9 cellular contexts compared by ENCODE assay signal in genomic region chr16:89319628-89319882, GRCh38.
A peak's percentile ranks its signal among the peaks of the same experiment; 100 is the strongest.
DNase-seq lines count a peak whose midpoint lies in the region; ATAC-seq and TF ChIP-seq lines count a peak whose summit lies in the region.
"Had no signal": no experiment of that assay in that cellular context is flagged by ENCODE, and none has a peak within 500 bp of the region (broad histone marks: within the 10 kb centered on the region; RNA-seq: fewer than 3 reads in every experiment).

No MANE protein-coding gene starts in this region.

- no peak overlapping the region for H3K4me3 Mint-ChIP-seq in brain
- peak overlapping the region in 9 of 10 donors; percentile 10 to 65 (median 45) for H3K4me3 Mint-ChIP-seq in naive thymus-derived CD8-positive, alpha-beta T cell
- H3K4me3 Mint-ChIP-seq: nephron had no signal

- ATAC-seq in HCT116, result no peak
- ATAC-seq in naive thymus-derived CD8-positive, alpha-beta T cell, result no peak
- ATAC-seq in GM19455 (IDR thresholded peaks at IDR 0.05; ENCODE audit: unreplicated experiment), result no peak
- no peak for ATAC-seq in GM19035 (IDR thresholded peaks at IDR 0.05; ENCODE audit: unreplicated experiment)
- ATAC-seq in HG02981 (IDR thresholded peaks at IDR 0.05; ENCODE audit: unreplicated experiment), result no peak

- CTCF ChIA-PET in A673 (lab: Charles Lee), result no interaction called here
- CTCF ChIA-PET in HCT116 (lab: Charles Lee), result no interaction called here

- peaks cover 99% of the 10 kb centered on the region for H3K79me2 ChIP-seq in HCT116 (ENCODE audit: insufficient read depth, low read length)

- peaks cover 98% of the 10 kb centered on the region for H3K4me1 ChIP-seq in A673 (ENCODE audit: insufficient read depth, low read length, poor library complexity, severe bottlenecking)
- H3K4me1 ChIP-seq in HCT116 (ENCODE audit: control insufficient read depth in 1 of 2, insufficient read depth in 2 of 2, low read length in 2 of 2), result peaks cover 87 to 100% of the 10 kb centered on the region in 2 experiments

- TF ChIP-seq POLR2A in HCT116 (IDR thresholded peaks at IDR 0.05; ENCODE audit: borderline replicate concordance, extremely low read depth, insufficient read depth, insufficient read length), result no peak

- H3K9me2 ChIP-seq in HCT116 (ENCODE audit: insufficient read depth), result no peaks in the 10 kb centered on the region

- peaks cover 9% of the 10 kb centered on the region for H3K36me3 Mint-ChIP-seq in brain
- peaks cover 0 to 6% (median 0%) of the 10 kb centered on the region in 3 donors for H3K36me3 Mint-ChIP-seq in naive thymus-derived CD8-positive, alpha-beta T cell

- intact Hi-C loops in A673 (cut with micrococcal nuclease; ENCODE audit: unreplicated experiment) (no loop called here), HCT116 (cut with micrococcal nuclease) (no loop called here)

- DNase-seq in A673 (ENCODE audit: low spot score), result no peak
- no peak for DNase-seq in HCT116 (ENCODE audit: low read depth, low spot score)
- no peak for DNase-seq in naive thymus-derived CD8-positive, alpha-beta T cell
- no peak for DNase-seq in COLO668 (lab: John Stamatoyannopoulos, UW; ENCODE audit: unreplicated experiment)

- peaks cover 8% of the 10 kb centered on the region for H3K36me3 ChIP-seq in A673 (ENCODE audit: insufficient read depth, low read length, poor library complexity, severe bottlenecking)
- H3K36me3 ChIP-seq in HCT116 (ENCODE audit: control insufficient read depth in 1 of 2, insufficient read depth in 2 of 2, low read length in 2 of 2), result peaks cover 0 to 20% of the 10 kb centered on the region in 2 experiments; a peak in 1 of 4 replicates

- POLR2A ChIA-PET in A673 (lab: Charles Lee; ENCODE audit: low non-redundant PET) (no interaction called here), HCT116 (lab: Charles Lee) (no interaction called here)
- POLR2A ChIA-PET in naive thymus-derived CD8-positive, alpha-beta T cell (lab: Charles Lee), result no interaction called here

- H4K20me1 ChIP-seq in HCT116 (ENCODE audit: insufficient read depth), result peaks cover 11% of the 10 kb centered on the region; the same call in 1 of the 2 replicates

- peak overlapping the region; percentile 89 for H3K4me2 ChIP-seq in HCT116 (ENCODE audit: low read length)

- H3K27ac Mint-ChIP-seq in brain, result peak overlapping the region; percentile 55 to 94 (median 76)
- H3K27ac Mint-ChIP-seq in naive thymus-derived CD8-positive, alpha-beta T cell, result peak overlapping the region in 5 of 10 donors; percentile 48 to 98 (median 64)

- H3K9me3 ChIP-seq in A673 (ENCODE audit: low read depth, low read length, poor library complexity, severe bottlenecking), result no peaks in the 10 kb centered on the region
- no peaks in the 10 kb centered on the region for H3K9me3 ChIP-seq in HCT116 (ENCODE audit: control insufficient read depth in 1 of 2, insufficient read depth in 1 of 2, low read depth in 1 of 2, low read length in 2 of 2)

- peaks cover 90% of the 10 kb centered on the region for H3K4me1 Mint-ChIP-seq in brain
- H3K4me1 Mint-ChIP-seq in naive thymus-derived CD8-positive, alpha-beta T cell, result peaks cover 52 to 96% (median 96%) of the 10 kb centered on the region in 4 donors

- TF ChIP-seq CTCF in A673 (conservative IDR thresholded peaks at IDR 0.05; ENCODE audit: low read depth, low read length), result no peak
- no peak for TF ChIP-seq CTCF in HCT116 (IDR thresholded peaks at IDR 0.05 in 2 of 3, conservative IDR thresholded peaks at IDR 0.05 in 1 of 3; ENCODE audit: borderline replicate concordance in 1 of 3, insufficient read depth in 1 of 3, low read depth in 2 of 3, low read length in 2 of 3)
- TF ChIP-seq CTCF in brain (conservative IDR thresholded peaks at IDR 0.05), result no peak

- peak overlapping the region; percentile 67 for H3K9ac ChIP-seq in HCT116 (ENCODE audit: low read length)

- no peak overlapping the region for H3K4me3 ChIP-seq in A673 (ENCODE audit: low read depth, low read length, poor library complexity, severe bottlenecking)
- H3K4me3 ChIP-seq in HCT116 (replicated peaks in 1 of 2; ENCODE audit: low read depth in 1 of 2, low read length in 2 of 2), result peak overlapping the region; percentile 45 to 52

- no peak overlapping the region for H2AFZ ChIP-seq in HCT116 (ENCODE audit: low read depth, low read length, poor library complexity, severe bottlenecking)

- no peaks in the 10 kb centered on the region for H3K27me3 ChIP-seq in A673 (replicated peaks; ENCODE audit: insufficient read depth, low read depth, low read length, poor library complexity)
- H3K27me3 ChIP-seq in HCT116 (ENCODE audit: insufficient read depth, low read length), result no peaks in the 10 kb centered on the region

- no peak for TF ChIP-seq RAD21 in HCT116 (IDR thresholded peaks at IDR 0.05; ENCODE audit: low read depth)

- RAD21 ChIA-PET in HCT116 (lab: Charles Lee; ENCODE audit: low non-redundant PET in 1 of 2, low total read pairs in 2 of 2, uncharacterized antibody in 2 of 2, unreplicated experiment in 2 of 2), result no interaction called here

- BruUV-seq in A673 (replicated peaks; lab: Mats Ljungman, UMichigan) (no TSS peak), HCT116 (replicated peaks; lab: Mats Ljungman, UMichigan) (no TSS peak)

- no peaks in the 10 kb centered on the region for H3K27me3 Mint-ChIP-seq in brain
- H3K27me3 Mint-ChIP-seq in naive thymus-derived CD8-positive, alpha-beta T cell, result no peaks in the 10 kb centered on the region

- H3K27ac ChIP-seq in A673 (ENCODE audit: low read depth, low read length, poor library complexity, severe bottlenecking), result peak overlapping the region; percentile 71
- peak overlapping the region; percentile 86 for H3K27ac ChIP-seq in HCT116 (ENCODE audit: low read depth, low read length)

- peaks cover 0 to 2% (median 0%) of the 10 kb centered on the region in 5 experiments for H3K9me3 Mint-ChIP-seq in brain
- H3K9me3 Mint-ChIP-seq in naive thymus-derived CD8-positive, alpha-beta T cell, result no peaks in the 10 kb centered on the region
- H3K9me3 Mint-ChIP-seq: nephron had no signal

TF ChIP-seq in HCT116, 20 proteins besides CTCF, POLR2A, EP300 and RAD21:
- TF ChIP-seq POLR2AphosphoS5 (IDR thresholded peaks at IDR 0.05; ENCODE audit: low read depth, low read length) (peak; percentile 4; the same call in 1 of the 2 replicates), JUND (IDR thresholded peaks at IDR 0.05) (no peak)

Comparison
In these comparisons a context has a peak if more than half of its experiments do, and no peak if none do; other contexts are left out.
1. H3K4me3 Mint-ChIP-seq: peak in naive thymus-derived CD8-positive, alpha-beta T cell (9 of 10); none in brain (0 of 5).